ENCODE assay signal across 23 cellular contexts in the genomic region with DNA sequence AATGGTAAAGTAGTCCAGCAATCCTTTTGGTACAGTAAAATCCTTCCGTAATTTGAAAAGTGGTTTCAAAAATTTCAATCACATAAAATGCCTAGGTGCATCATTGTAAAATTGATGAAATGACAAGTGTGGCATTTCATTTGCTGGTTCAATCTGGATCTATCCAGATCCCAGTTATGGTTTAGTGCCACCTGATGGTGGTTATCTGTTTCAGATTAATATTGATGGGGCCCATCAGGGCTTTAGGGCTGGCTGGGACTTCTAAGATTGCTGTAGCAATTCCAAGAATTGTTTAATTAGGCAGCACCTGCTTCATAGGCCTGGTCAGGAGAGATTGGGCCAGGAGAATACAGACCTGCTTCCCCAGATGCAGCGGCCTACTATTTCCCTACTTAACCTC. TPM values are rescaled to one million over a fixed set of nuclear protein-coding genes. Genes with fewer than 3 reads are reported as not detected.
DNase-seq lines count a peak whose midpoint lies in the region; FAIRE-seq and TF ChIP-seq lines count a peak whose summit lies in the region.
"Had no signal": no experiment of that assay in that cellular context is flagged by ENCODE, and none has a peak within 500 bp of the region (broad histone marks: within the 10 kb centered on the region; RNA-seq: fewer than 3 reads in every experiment).

No MANE protein-coding gene starts in this region.

- no peaks in the 10 kb centered on the region for H3K27me3 Mint-ChIP-seq in type B pancreatic cell
- H3K27me3 Mint-ChIP-seq: activated CD4-positive, alpha-beta T cell treated with anti-CD3 and anti-CD28 coated beads, Interleukin-2, amount 10 ng/mL, durations not matched to agents 24 days and 14 days had no signal

- no peak overlapping the region for H3K4me3 Mint-ChIP-seq in type B pancreatic cell
- H3K4me3 Mint-ChIP-seq: activated CD4-positive, alpha-beta T cell treated with anti-CD3 and anti-CD28 coated beads, Interleukin-2, amount 10 ng/mL, durations not matched to agents 24 days and 14 days; T-cell had no signal

- TF ChIP-seq CTCF in fibroblast of mammary gland (conservative IDR thresholded peaks at IDR 0.05; ENCODE audit: control insufficient read depth, insufficient read depth, low read depth, low read length): peak; percentile 13
- no peak for TF ChIP-seq CTCF in type B pancreatic cell (conservative IDR thresholded peaks at IDR 0.05)

- H3K36me3 Mint-ChIP-seq in type B pancreatic cell: no peaks in the 10 kb centered on the region
- H3K36me3 Mint-ChIP-seq: T-cell had no signal

- peaks cover 9% of the 10 kb centered on the region for H3K4me1 Mint-ChIP-seq in type B pancreatic cell (ENCODE audit: unreplicated experiment)
- H3K4me1 Mint-ChIP-seq: activated CD4-positive, alpha-beta T cell treated with anti-CD3 and anti-CD28 coated beads, Interleukin-2, amount 10 ng/mL, durations not matched to agents 24 days and 14 days; T-cell had no signal

- H3K27ac Mint-ChIP-seq in type B pancreatic cell: no peak overlapping the region
- H3K27ac Mint-ChIP-seq: activated CD4-positive, alpha-beta T cell treated with anti-CD3 and anti-CD28 coated beads, Interleukin-2, amount 10 ng/mL, durations not matched to agents 24 days and 14 days; T-cell had no signal

- H3K4me3 ChIP-seq in fibroblast of mammary gland (ENCODE audit: control insufficient read depth, low read depth, low read length): no peak overlapping the region
- H3K4me3 ChIP-seq: BLaER1, cardiac muscle cell, esophagus squamous epithelium, smooth muscle cell, stomach, upper lobe of right lung had no signal

- peaks cover 5% of the 10 kb centered on the region for H3K9me3 Mint-ChIP-seq in type B pancreatic cell
- H3K9me3 Mint-ChIP-seq: activated CD4-positive, alpha-beta T cell treated with anti-CD3 and anti-CD28 coated beads, Interleukin-2, amount 10 ng/mL, durations not matched to agents 24 days and 14 days; T-cell had no signal

- FAIRE-seq in HTR-8/SVneo (lab: Jason Lieb, UNC): no peak

- DNase-seq in D341Med (ENCODE audit: low spot score) (peak; percentile 58), HTR-8/SVneo (ENCODE audit: insufficient read length, low spot score) (peak; percentile 0), RPMI8226 (peak; percentile 12), fibroblast of mammary gland (ENCODE audit: low read depth) (peak; percentile 4), type B pancreatic cell (ENCODE audit: extremely low spot score, unreplicated experiment) (no peak), NCI-H510A treated with DMSO at 0.1 percent for 48 hours (lab: John Stamatoyannopoulos, UW) (no peak), KG1 (lab: John Stamatoyannopoulos, UW) (no peak), DMS79 (lab: John Stamatoyannopoulos, UW) (no peak)
- DNase-seq: activated CD4-positive, alpha-beta T cell treated with anti-CD3 and anti-CD28 coated beads, Interleukin-2, amount 10 ng/mL, durations not matched to agents 24 days and 14 days; activated effector memory CD4-positive, alpha-beta T cell treated with Interleukin-2 at 50 U/mL for 16 hours; DMS153; esophagus squamous epithelium; Kasumi-1; left ventricle myocardium superior; NCI-H1417 treated with DMSO at 0.1 percent for 48 hours; Right ventricle myocardium superior; stimulated activated CD4-positive, alpha-beta T cell treated with anti-CD3 and anti-CD28 coated beads, Interleukin-4, amount 100 ng/mL, for 1 hour; stomach; T-cell; upper lobe of right lung had no signal

RNA-seq across cellular contexts. Expression of gene PIK3C3, which starts 55.5 kb away (rescaled TPM):
- total RNA-seq in type B pancreatic cell (ENCODE audit: low replicate concordance): 44.3 and 58.6 TPM in 2 replicates

Comparison
In these comparisons a context has a peak if more than half of its experiments do, and no peak if none do; other contexts are left out.
1. DNase-seq: peak in D341Med (single experiment), HTR-8/SVneo (single experiment), RPMI8226 (single experiment) and fibroblast of mammary gland (single experiment); none in type B pancreatic cell (single experiment), NCI-H510A treated with DMSO at 0.1 percent for 48 hours (single experiment), KG1 (single experiment) and DMS79 (single experiment).